In genomic region chr17:1959871-1960569, GRCh38 we compare ENCODE assay signal across 14 cellular contexts.
DNase-seq lines count a peak whose midpoint lies in the region; ATAC-seq and TF ChIP-seq lines count a peak whose summit lies in the region.
"Had no signal": no experiment of that assay in that cellular context is flagged by ENCODE, and none has a peak within 500 bp of the region (broad histone marks: within the 10 kb centered on the region; RNA-seq: fewer than 3 reads in every experiment).

No MANE protein-coding gene starts in this region.

- no peaks in the 10 kb centered on the region for H3K9me3 Mint-ChIP-seq in CD4-positive, alpha-beta memory T cell
- H3K9me3 Mint-ChIP-seq: activated CD4-positive, alpha-beta T cell treated with anti-CD3 and anti-CD28 coated beads, Interleukin-2, amount 10 ng/mL, durations not matched to agents 24 days and 14 days; stimulated activated naive CD8-positive, alpha-beta T cell treated with anti-CD3 and anti-CD28 coated beads, Interleukin-15, Interleukin-2, amounts not matched to agents 100 ng/mL and 50 ng/mL, for 24 hours had no signal

- H3K4me2 ChIP-seq in smooth muscle cell: peak overlapping the region; percentile 40

- H3K27me3 Mint-ChIP-seq in CD4-positive, alpha-beta memory T cell: no peaks in the 10 kb centered on the region
- H3K27me3 Mint-ChIP-seq: activated CD4-positive, alpha-beta T cell treated with anti-CD3 and anti-CD28 coated beads, Interleukin-2, amount 10 ng/mL, durations not matched to agents 24 days and 14 days; stimulated activated naive CD8-positive, alpha-beta T cell treated with anti-CD3 and anti-CD28 coated beads, Interleukin-15, Interleukin-2, amounts not matched to agents 100 ng/mL and 50 ng/mL, for 24 hours had no signal

- H3K27ac ChIP-seq in angular gyrus (ENCODE audit: low read depth, low read length): peak overlapping the region; percentile 3
- no peak overlapping the region for H3K27ac ChIP-seq in smooth muscle cell (ENCODE audit: low read depth)
- H3K27ac ChIP-seq in CD4-positive, alpha-beta memory T cell (ENCODE audit: low read depth, low read length): no peak overlapping the region
- no peak overlapping the region for H3K27ac ChIP-seq in foreskin keratinocyte
- H3K27ac ChIP-seq: right lobe of liver had no signal

- no peak for ATAC-seq in foreskin keratinocyte
- ATAC-seq: right lobe of liver had no signal

- H3K36me3 ChIP-seq in smooth muscle cell (ENCODE audit: low read depth): no peaks in the 10 kb centered on the region
- no peaks in the 10 kb centered on the region for H3K36me3 ChIP-seq in CD4-positive, alpha-beta memory T cell (ENCODE audit: insufficient read depth, low read length)
- H3K36me3 ChIP-seq: right lobe of liver had no signal

- H3K79me2 ChIP-seq in smooth muscle cell (ENCODE audit: low read depth): no peaks in the 10 kb centered on the region

- no peaks in the 10 kb centered on the region for H3K4me1 Mint-ChIP-seq in CD4-positive, alpha-beta memory T cell
- H3K4me1 Mint-ChIP-seq: activated CD4-positive, alpha-beta T cell treated with anti-CD3 and anti-CD28 coated beads, Interleukin-2, amount 10 ng/mL, durations not matched to agents 24 days and 14 days had no signal

- no peak overlapping the region for H3K4me3 ChIP-seq in smooth muscle cell
- H3K4me3 ChIP-seq in CD4-positive, alpha-beta memory T cell (ENCODE audit: low read length in 2 of 2): no peak overlapping the region
- H3K4me3 ChIP-seq: right lobe of liver had no signal

- no peaks in the 10 kb centered on the region for H3F3A ChIP-seq in smooth muscle cell (ENCODE audit: low read depth)

- H2AFZ ChIP-seq in smooth muscle cell (ENCODE audit: low read depth): no peak overlapping the region

- POLR2A ChIA-PET in CD4-positive, alpha-beta memory T cell (lab: Charles Lee; ENCODE audit: partially characterized antibody): no interaction called here

- DNase-seq in NCI-H1417 (lab: John Stamatoyannopoulos, UW): peak; percentile 30 to 79 (median 61)
- DNase-seq in NCI-H1417 treated with DMSO at 0.1 percent for 48 hours (lab: John Stamatoyannopoulos, UW): no peak
- peak; percentile 85 for DNase-seq in left kidney (ENCODE audit: low read depth, low spot score)
- no peak for DNase-seq in smooth muscle cell (lab: John Stamatoyannopoulos, UW; ENCODE audit: unreplicated experiment)
- no peak for DNase-seq in CD4-positive, alpha-beta memory T cell
- DNase-seq in foreskin keratinocyte: no peak
- DNase-seq in DMS53 (lab: John Stamatoyannopoulos, UW): no peak
- DNase-seq: 8988T; activated CD4-positive, alpha-beta T cell treated with anti-CD3 and anti-CD28 coated beads, Interleukin-2, amount 10 ng/mL, durations not matched to agents 24 days and 14 days; NCI-H526; right lobe of liver; T-helper 9 cell had no signal

- no peak overlapping the region for H3K27ac Mint-ChIP-seq in CD4-positive, alpha-beta memory T cell
- H3K27ac Mint-ChIP-seq: activated CD4-positive, alpha-beta T cell treated with anti-CD3 and anti-CD28 coated beads, Interleukin-2, amount 10 ng/mL, durations not matched to agents 24 days and 14 days; stimulated activated naive CD8-positive, alpha-beta T cell treated with anti-CD3 and anti-CD28 coated beads, Interleukin-15, Interleukin-2, amounts not matched to agents 100 ng/mL and 50 ng/mL, for 24 hours had no signal

- TF ChIP-seq CTCF in smooth muscle cell (IDR thresholded peaks at IDR 0.05; ENCODE audit: borderline replicate concordance, insufficient read depth, poor library complexity, severe bottlenecking) (no peak), foreskin keratinocyte (conservative IDR thresholded peaks at IDR 0.05) (no peak)

- H3K9ac ChIP-seq in smooth muscle cell (ENCODE audit: low read depth): no peak overlapping the region

- no peaks in the 10 kb centered on the region for H4K20me1 ChIP-seq in smooth muscle cell (ENCODE audit: low read depth)

- H3K9me3 ChIP-seq in smooth muscle cell (replicated peaks; ENCODE audit: low read depth): no peaks in the 10 kb centered on the region
- no peaks in the 10 kb centered on the region for H3K9me3 ChIP-seq in CD4-positive, alpha-beta memory T cell (ENCODE audit: control insufficient read depth in 1 of 2, low read length in 2 of 2)
- H3K9me3 ChIP-seq: right lobe of liver had no signal

- intact Hi-C loops in CD4-positive, alpha-beta memory T cell (cut with micrococcal nuclease): no loop called here

- peaks cover 12% of the 10 kb centered on the region for H3K4me1 ChIP-seq in smooth muscle cell (ENCODE audit: low read depth)
- H3K4me1 ChIP-seq in CD4-positive, alpha-beta memory T cell (ENCODE audit: insufficient read depth, low read length): no peaks in the 10 kb centered on the region
- no peaks in the 10 kb centered on the region for H3K4me1 ChIP-seq in foreskin keratinocyte
- H3K4me1 ChIP-seq: right lobe of liver had no signal

- H3K4me3 Mint-ChIP-seq in CD4-positive, alpha-beta memory T cell: no peak overlapping the region
- H3K4me3 Mint-ChIP-seq: activated CD4-positive, alpha-beta T cell treated with anti-CD3 and anti-CD28 coated beads, Interleukin-2, amount 10 ng/mL, durations not matched to agents 24 days and 14 days; stimulated activated naive CD8-positive, alpha-beta T cell treated with anti-CD3 and anti-CD28 coated beads, Interleukin-15, Interleukin-2, amounts not matched to agents 100 ng/mL and 50 ng/mL, for 24 hours had no signal

- H3K27me3 ChIP-seq in smooth muscle cell (ENCODE audit: low read depth) (no peaks in the 10 kb centered on the region), foreskin keratinocyte (no peaks in the 10 kb centered on the region)
- H3K27me3 ChIP-seq in CD4-positive, alpha-beta memory T cell (ENCODE audit: insufficient read depth, low read length): no peaks in the 10 kb centered on the region
- H3K27me3 ChIP-seq: right lobe of liver had no signal

- CTCF ChIA-PET in CD4-positive, alpha-beta memory T cell (lab: Charles Lee; ENCODE audit: partially characterized antibody): no interaction called here

- no peaks in the 10 kb centered on the region for H3K36me3 Mint-ChIP-seq in CD4-positive, alpha-beta memory T cell

- 57% methylated on average over 18 of the region's 18 CpGs for WGBS in smooth muscle cell (ENCODE audit: low lambda C conversion rate)

Comparison
In these comparisons a context has a peak if more than half of its experiments do, and no peak if none do; other contexts are left out.
1. DNase-seq: peak in NCI-H1417 (3 of 3) and left kidney (single experiment); none in NCI-H1417 treated with DMSO at 0.1 percent for 48 hours (single experiment), smooth muscle cell (single experiment), CD4-positive, alpha-beta memory T cell (0 of 5), foreskin keratinocyte (0 of 2) and DMS53 (single experiment).